ENCODE assay signal across 8 cellular contexts in the genomic region with DNA sequence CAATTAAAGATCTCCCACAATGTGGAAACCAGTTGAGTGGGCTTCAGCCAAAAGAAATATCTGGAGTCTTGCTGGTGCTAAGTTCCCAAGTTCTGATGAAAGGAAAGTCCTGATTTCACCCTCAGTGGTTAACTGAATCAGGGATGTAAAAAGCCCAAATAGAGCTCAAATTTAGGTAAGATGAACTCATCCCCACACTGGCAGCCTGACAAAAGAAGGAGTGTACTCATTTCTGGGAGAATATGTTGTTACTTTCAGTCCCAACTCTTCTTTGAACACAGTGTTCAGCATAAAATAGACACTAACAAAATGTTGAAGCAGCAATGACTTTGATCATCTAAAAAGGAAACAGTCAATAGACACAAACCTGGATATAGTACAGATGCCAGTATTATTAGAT.
"Had no signal": no experiment of that assay in that cellular context is flagged by ENCODE, and none has a peak within 500 bp of the region (broad histone marks: within the 10 kb centered on the region; RNA-seq: fewer than 3 reads in every experiment).

No MANE protein-coding gene starts in this region.

- DNase-seq: GM23248, GOT3, H7, H9, HCEC 1CT, HFFc6 had no signal

- ATAC-seq: GM23338, HCT116 had no signal
